Comparison of ENCODE assay signal across 8 cellular contexts in the genomic region with DNA sequence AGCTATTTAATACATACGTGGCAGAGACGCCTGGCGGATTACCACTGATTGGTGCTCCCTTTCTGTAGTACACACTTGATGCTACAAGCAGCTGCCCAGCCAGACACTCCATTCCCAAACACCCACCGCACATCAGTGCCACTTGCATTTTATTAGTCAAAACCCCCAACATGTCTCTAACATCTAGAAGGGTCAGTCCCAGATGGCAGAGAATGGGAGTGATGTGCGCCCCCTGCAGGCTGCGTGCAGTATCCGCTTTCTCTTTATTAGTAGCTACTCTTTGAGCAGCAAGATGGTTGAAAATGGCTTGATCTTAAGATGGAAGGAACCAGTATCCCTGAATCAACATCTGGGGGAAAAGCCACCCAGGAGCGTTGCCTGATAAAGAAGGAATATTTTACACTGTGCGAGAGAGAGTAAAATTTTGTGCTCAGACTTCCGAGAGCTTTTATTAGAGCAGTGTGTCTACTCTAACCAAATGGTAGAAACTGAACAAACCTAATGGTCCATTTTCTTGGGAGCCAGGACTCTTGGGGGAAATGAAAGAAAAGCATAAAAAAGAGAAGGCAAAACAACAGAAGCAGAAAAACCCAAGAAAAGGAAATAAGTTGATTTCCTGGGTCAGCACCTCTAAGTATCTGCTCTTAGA.
DNase-seq lines count a peak whose midpoint lies in the region; ATAC-seq and TF ChIP-seq lines count a peak whose summit lies in the region.

No MANE protein-coding gene starts in this region.

- no peak for TF ChIP-seq POLR2A in prostate gland (IDR thresholded peaks at IDR 0.05)

- peak; percentile 75 for TF ChIP-seq CTCF in GM12873 (IDR thresholded peaks at IDR 0.05; ENCODE audit: insufficient read depth, low read depth, low read length, missing control alignments)
- TF ChIP-seq CTCF in Loucy (conservative IDR thresholded peaks at IDR 0.05; ENCODE audit: low read length), result peak; percentile 95
- TF ChIP-seq CTCF in astrocyte of the spinal cord (IDR thresholded peaks at IDR 0.05; ENCODE audit: low read depth, low read length), result peak; percentile 57
- no peak for TF ChIP-seq CTCF in prostate gland (IDR thresholded peaks at IDR 0.05)

- H3F3A ChIP-seq in Loucy (ENCODE audit: low read depth), result no peaks in the 10 kb centered on the region

- H3K36me3 ChIP-seq in Loucy (ENCODE audit: insufficient read depth, low read length) (no peaks in the 10 kb centered on the region), prostate gland (no peaks in the 10 kb centered on the region)

- H3K9ac ChIP-seq in Loucy (ENCODE audit: low read depth, low read length, poor library complexity, severe bottlenecking), result no peak overlapping the region

- no peaks in the 10 kb centered on the region for H3K79me2 ChIP-seq in Loucy (ENCODE audit: insufficient read depth, low read length)

- intact Hi-C loops in prostate gland (cut with DNase I), result no loop called here

- H3K4me3 ChIP-seq in Loucy (ENCODE audit: low read length, poor library complexity, severe bottlenecking) (no peak overlapping the region), astrocyte of the spinal cord (ENCODE audit: low read depth, low read length) (no peak overlapping the region), prostate gland (no peak overlapping the region)

- H2AFZ ChIP-seq in Loucy (ENCODE audit: low read length), result no peak overlapping the region

- no peak for ATAC-seq in GM19023 (IDR thresholded peaks at IDR 0.05; ENCODE audit: unreplicated experiment)

- H3K27me3 ChIP-seq in Loucy (ENCODE audit: insufficient read depth, low read length, poor library complexity, severe bottlenecking) (no peaks in the 10 kb centered on the region), prostate gland (replicated peaks; ENCODE audit: insufficient read depth) (no peaks in the 10 kb centered on the region)

- DNase-seq in astrocyte of the spinal cord (ENCODE audit: low read depth, low spot score), result no peak
- DNase-seq in stimulated activated CD4-positive, alpha-beta T cell treated with anti-CD3 and anti-CD28 coated beads, Interleukin-12 subunit alpha, Interleukin-12 subunit beta, amount 100 ng/mL, for 4 hours, result peak; percentile 26
- no peak for DNase-seq in SHP77 treated with DMSO at 0.1 percent for 48 hours (lab: John Stamatoyannopoulos, UW)
- no peak for DNase-seq in NCI-H1092 (lab: John Stamatoyannopoulos, UW)
- no peak for DNase-seq in prostate gland (ENCODE audit: low spot score)

- no peak overlapping the region for H3K27ac ChIP-seq in prostate gland

- 81% methylated on average over 10 of the region's 10 CpGs for WGBS in prostate gland

- in situ Hi-C loops in astrocyte of the spinal cord (cut with HindIII; ENCODE audit: low sequenced_read_pairs), result no loop called here

- H3K4me1 ChIP-seq in Loucy (ENCODE audit: insufficient read depth, low read length, poor library complexity, severe bottlenecking) (no peaks in the 10 kb centered on the region), prostate gland (replicated peaks) (no peaks in the 10 kb centered on the region)

- H3K9me3 ChIP-seq in Loucy (ENCODE audit: insufficient read depth, low read depth, low read length), result no peaks in the 10 kb centered on the region
- no peaks in the 10 kb centered on the region for H3K9me3 ChIP-seq in prostate gland

- H3K9me2 ChIP-seq in Loucy (replicated peaks; ENCODE audit: low read depth, low read length), result no peaks in the 10 kb centered on the region

- H4K20me1 ChIP-seq in Loucy (ENCODE audit: insufficient read depth, low read length, poor library complexity, severe bottlenecking), result no peaks in the 10 kb centered on the region

- H3K4me2 ChIP-seq in Loucy (ENCODE audit: low read depth, low read length, poor library complexity, severe bottlenecking), result no peak overlapping the region

Comparison
In these comparisons a context has a peak if more than half of its experiments do, and no peak if none do; other contexts are left out.
1. CTCF ChIP-seq: peak in GM12873 (single experiment), Loucy (single experiment) and astrocyte of the spinal cord (single experiment); none in prostate gland (0 of 4).